12 cellular contexts compared by ENCODE assay signal in genomic region chr9:98331536-98332259, GRCh38.
"Had no signal": no experiment of that assay in that cellular context is flagged by ENCODE, and none has a peak within 500 bp of the region (broad histone marks: within the 10 kb centered on the region; RNA-seq: fewer than 3 reads in every experiment).

No MANE protein-coding gene starts in this region.

- H3K36me3 ChIP-seq: brain microvascular endothelial cell, heart right ventricle, right atrium auricular region, stomach had no signal

- H3K9me3 Mint-ChIP-seq: activated T-cell treated with anti-CD3 and anti-CD28 coated beads, Interleukin-2, amount 50 U/mL, for 4 hours; mesothelial cell of epicardium had no signal

- H3K27me3 ChIP-seq: brain microvascular endothelial cell, right atrium auricular region had no signal

- H3K9me3 ChIP-seq: heart right ventricle, right atrium auricular region, stomach had no signal

- ATAC-seq: activated CD4-positive, CD25-positive, alpha-beta regulatory T cell treated with anti-CD3 and anti-CD28 coated beads, Interleukin-2, amount 50 U/mL, for 24 hours; activated T-cell treated with anti-CD3 and anti-CD28 coated beads, Interleukin-2, amount 50 U/mL, for 4 hours; esophagus mucosa; heart right ventricle had no signal

- H3K4me3 ChIP-seq: heart right ventricle, right atrium auricular region, stomach had no signal

- H3K27ac Mint-ChIP-seq: activated naive CD8-positive, alpha-beta T cell; mesothelial cell of epicardium had no signal

- H3K36me3 Mint-ChIP-seq: activated naive CD8-positive, alpha-beta T cell; mesothelial cell of epicardium had no signal

- H3K4me1 ChIP-seq: heart right ventricle, right atrium auricular region, stomach had no signal

- H3K4me3 Mint-ChIP-seq: activated naive CD8-positive, alpha-beta T cell; activated T-cell treated with anti-CD3 and anti-CD28 coated beads, Interleukin-2, amount 50 U/mL, for 4 hours; mesothelial cell of epicardium had no signal

- DNase-seq: activated effector memory CD4-positive, alpha-beta T cell treated with anti-CD3 and anti-CD28 coated beads, Interleukin-2, amount 50 U/mL, for 16 hours; activated T-cell treated with anti-CD3 and anti-CD28 coated beads, Interleukin-2, amount 50 U/mL, for 4 hours; heart right ventricle; kidney glomerular epithelial cell; small intestine; stomach had no signal

- H3K27ac ChIP-seq: brain microvascular endothelial cell, heart right ventricle, right atrium auricular region, stomach had no signal

- H3K4me1 Mint-ChIP-seq: mesothelial cell of epicardium had no signal
